34 cellular contexts compared by ENCODE assay signal in genomic region chr12:113639474-113639873, GRCh38.
"Had no signal": no experiment of that assay in that cellular context is flagged by ENCODE, and none has a peak within 500 bp of the region (broad histone marks: within the 10 kb centered on the region; RNA-seq: fewer than 3 reads in every experiment).

No MANE protein-coding gene starts in this region.

- H3K4me3 ChIP-seq: ascending aorta, breast epithelium, MG63, Peyer's patch, SJSA1 had no signal

- H3K27me3 ChIP-seq: ascending aorta, MG63, Peyer's patch had no signal

- H3K4me1 Mint-ChIP-seq: activated CD4-positive, alpha-beta T cell treated with anti-CD3 and anti-CD28 coated beads for 36 hours; activated CD4-positive, alpha-beta T cell treated with anti-CD3 and anti-CD28 coated beads, Interleukin-2, amount 10 ng/mL, durations not matched to agents 7 days and 5 days; activated naive CD4-positive, alpha-beta T cell treated with anti-CD3 and anti-CD28 coated beads, Interleukin-2, amount 50 U/mL, for 24 hours; activated naive CD8-positive, alpha-beta T cell treated with anti-CD3 and anti-CD28 coated beads, Interleukin-2, amount 10 ng/mL, durations not matched to agents 7 days and 5 days had no signal

- FAIRE-seq: TTC549 had no signal

- H3K4me1 ChIP-seq: ascending aorta, breast epithelium, Peyer's patch, SJSA1 had no signal

- H3K9me3 Mint-ChIP-seq: activated CD4-positive, alpha-beta T cell treated with anti-CD3 and anti-CD28 coated beads, Interleukin-2, amount 10 ng/mL, durations not matched to agents 7 days and 5 days; activated naive CD4-positive, alpha-beta T cell treated with anti-CD3 and anti-CD28 coated beads, Interleukin-2, amount 50 U/mL, for 24 hours; activated naive CD8-positive, alpha-beta T cell treated with anti-CD3 and anti-CD28 coated beads, Interleukin-2, amount 10 ng/mL, durations not matched to agents 7 days and 5 days; activated T-cell treated with anti-CD3 and anti-CD28 coated beads, Interleukin-2, amount 50 U/mL, for 24 hours; activated T-helper 2 cell treated with anti-CD3 and anti-CD28 coated beads, Interferon-gamma antibody, Interleukin-2, Interleukin-4, amounts not matched to agents 10 μg/mL and 5 μg/mL and 100 μg/mL, durations not matched to agents 14 hours and 24 hours and 36 hours; T-helper 1 cell treated with Interleukin-12 subunit alpha and Interleukin-12 subunit beta and Interleukin-4 antibody, amounts not matched to agents 30 μg/mL and 1 μg/mL, for 36 hours; T-helper 2 cell treated with Interferon-gamma antibody and Interleukin-4, amounts not matched to agents 5 μg/mL and 100 μg/mL, for 36 hours had no signal

- H3K36me3 Mint-ChIP-seq: activated naive CD4-positive, alpha-beta T cell treated with anti-CD3 and anti-CD28 coated beads, Interleukin-2, amount 50 U/mL, for 24 hours; activated naive CD8-positive, alpha-beta T cell treated with anti-CD3 and anti-CD28 coated beads, Interleukin-2, amount 10 ng/mL, durations not matched to agents 7 days and 5 days had no signal

- H3K4me3 Mint-ChIP-seq: activated CD4-positive, alpha-beta T cell treated with anti-CD3 and anti-CD28 coated beads for 36 hours; activated CD4-positive, alpha-beta T cell treated with anti-CD3 and anti-CD28 coated beads, Interleukin-2, amount 10 ng/mL, durations not matched to agents 7 days and 5 days; activated CD8-positive, alpha-beta T cell treated with anti-CD3 and anti-CD28 coated beads, Interleukin-2, amount 10 ng/mL, durations not matched to agents 7 days and 5 days; activated naive CD4-positive, alpha-beta T cell treated with anti-CD3 and anti-CD28 coated beads, Interleukin-2, amount 50 U/mL, for 24 hours; activated naive CD8-positive, alpha-beta T cell treated with anti-CD3 and anti-CD28 coated beads, Interleukin-2, amount 10 ng/mL, durations not matched to agents 7 days and 5 days; activated T-cell treated with anti-CD3 and anti-CD28 coated beads, Interleukin-2, amount 50 U/mL, for 24 hours; T-helper 1 cell treated with Interleukin-12 subunit alpha and Interleukin-12 subunit beta and Interleukin-4 antibody, amounts not matched to agents 30 μg/mL and 1 μg/mL, for 36 hours; T-helper 2 cell treated with Interferon-gamma antibody and Interleukin-4, amounts not matched to agents 5 μg/mL and 100 μg/mL, for 36 hours had no signal

- H3K9me3 ChIP-seq: ascending aorta, breast epithelium, MG63, Peyer's patch, SJSA1, SK-N-SH had no signal

- H3K36me3 ChIP-seq: ascending aorta, breast epithelium, MG63, Peyer's patch, SJSA1 had no signal

- DNase-seq: activated CD4-positive, alpha-beta T cell treated with anti-CD3 and anti-CD28 coated beads for 36 hours; activated CD4-positive, alpha-beta T cell treated with anti-CD3 and anti-CD28 coated beads, Interleukin-2, amount 10 ng/mL, durations not matched to agents 7 days and 5 days; activated CD4-positive, alpha-beta T cell treated with anti-CD3 and anti-CD28 coated beads, Interleukin-2, amount 50 U/mL, for 48 hours; activated CD8-positive, alpha-beta T cell treated with anti-CD3 and anti-CD28 coated beads, Interleukin-2, amount 10 ng/mL, durations not matched to agents 7 days and 5 days; activated gamma-delta T cell; activated naive CD4-positive, alpha-beta T cell treated with Interleukin-2 at 50 U/mL for 16 hours; activated naive CD8-positive, alpha-beta T cell treated with anti-CD3 and anti-CD28 coated beads, Interleukin-2, amount 10 ng/mL, durations not matched to agents 7 days and 5 days; activated T-cell treated with anti-CD3 and anti-CD28 coated beads, Interleukin-2, amount 50 U/mL, for 24 hours; amygdala; Kasumi-1; MG63; NCI-H1048; NCI-H1105 treated with DMSO at 0.1 percent for 48 hours; NCI-H1436 treated with DMSO at 0.1 percent for 48 hours; NCI-H1694 treated with DMSO at 0.1 percent for 48 hours; NCI-H2029; NCI-H345; NCI-H526; NCI-H748 treated with DMSO at 0.1 percent for 48 hours; NK-92 treated with Interleukin-12 subunit alpha and Interleukin-12 subunit beta, amount 100 ng/mL, for 24 hours; PC-3; Peyer's patch; RPMI8226; SHP77 treated with DMSO at 0.1 percent for 48 hours; SK-N-SH had no signal

- H3K4me2 ChIP-seq: SK-N-SH had no signal

- H3K9ac ChIP-seq: SK-N-SH had no signal

- H3K27ac Mint-ChIP-seq: activated CD4-positive, alpha-beta T cell treated with anti-CD3 and anti-CD28 coated beads for 36 hours; activated CD4-positive, alpha-beta T cell treated with anti-CD3 and anti-CD28 coated beads, Interleukin-2, amount 10 ng/mL, durations not matched to agents 7 days and 5 days; activated CD8-positive, alpha-beta T cell treated with anti-CD3 and anti-CD28 coated beads, Interleukin-2, amount 10 ng/mL, durations not matched to agents 7 days and 5 days; activated naive CD4-positive, alpha-beta T cell treated with anti-CD3 and anti-CD28 coated beads, Interleukin-2, amount 50 U/mL, for 24 hours; activated naive CD8-positive, alpha-beta T cell treated with anti-CD3 and anti-CD28 coated beads, Interleukin-2, amount 10 ng/mL, durations not matched to agents 7 days and 5 days; activated T-cell treated with anti-CD3 and anti-CD28 coated beads, Interleukin-2, amount 50 U/mL, for 24 hours; activated T-helper 2 cell treated with anti-CD3 and anti-CD28 coated beads, Interferon-gamma antibody, Interleukin-2, Interleukin-4, amounts not matched to agents 10 μg/mL and 5 μg/mL and 100 μg/mL, durations not matched to agents 14 hours and 24 hours and 36 hours; T-helper 1 cell treated with Interleukin-12 subunit alpha and Interleukin-12 subunit beta and Interleukin-4 antibody, amounts not matched to agents 30 μg/mL and 1 μg/mL, for 36 hours; T-helper 2 cell treated with Interferon-gamma antibody and Interleukin-4, amounts not matched to agents 5 μg/mL and 100 μg/mL, for 36 hours had no signal

- H3K27ac ChIP-seq: ascending aorta, breast epithelium, Peyer's patch, SJSA1 had no signal

- ATAC-seq: activated CD4-positive, alpha-beta T cell treated with anti-CD3 and anti-CD28 coated beads for 36 hours; activated CD4-positive, CD25-positive, alpha-beta regulatory T cell treated with anti-CD3 and anti-CD28 coated beads, Interleukin-2, amount 50 U/mL, for 24 hours; activated CD8-positive, alpha-beta T cell treated with anti-CD3 and anti-CD28 coated beads, Interleukin-2, amount 10 ng/mL, durations not matched to agents 7 days and 5 days; PC-3 had no signal
